8 cellular contexts compared by ENCODE assay signal in the genomic region with DNA sequence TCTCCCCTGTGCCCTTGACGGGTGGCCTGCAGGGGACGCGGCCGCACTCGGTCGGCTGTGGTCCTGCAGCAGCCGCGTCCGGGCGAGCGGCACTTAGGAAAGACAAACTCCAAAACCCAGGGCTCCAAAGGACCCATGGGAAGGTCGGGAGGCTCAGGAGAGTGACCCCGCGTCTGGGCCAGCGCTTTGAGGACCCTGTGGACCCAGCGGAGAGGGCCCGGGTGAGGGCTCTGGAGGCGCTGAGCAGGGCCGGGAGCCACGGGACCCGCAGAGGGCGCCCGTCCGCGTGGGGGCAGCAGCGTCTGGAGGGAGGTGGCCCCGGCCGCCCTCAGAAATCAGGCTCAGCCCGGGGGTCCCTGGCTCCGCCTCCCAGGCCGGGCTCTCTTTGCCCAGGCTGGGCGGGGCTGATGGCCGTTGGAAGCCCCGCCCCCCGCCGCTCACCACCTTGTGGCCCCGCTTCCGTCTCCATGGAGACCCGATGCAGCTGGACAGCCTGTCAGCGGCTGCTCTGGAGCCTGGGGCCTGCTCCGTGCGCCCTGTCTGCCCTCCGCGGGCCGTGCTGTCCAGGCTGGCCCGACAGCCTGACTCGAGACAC. TPM values are rescaled to one million over a fixed set of nuclear protein-coding genes. Genes with fewer than 3 reads are reported as not detected.
A peak's percentile ranks its signal among the peaks of the same experiment; 100 is the strongest.
DNase-seq lines count a peak whose midpoint lies in the region; ATAC-seq and TF ChIP-seq lines count a peak whose summit lies in the region.

No MANE protein-coding gene starts in this region.

- no peak overlapping the region for H3K27ac ChIP-seq in BLaER1
- no peak overlapping the region for H3K27ac ChIP-seq in ascending aorta
- no peak overlapping the region for H3K27ac ChIP-seq in tibial nerve

- peak overlapping the region; percentile 39; the same call in 1 of the 2 replicates for H3K4me2 ChIP-seq in BLaER1

- H4K20me1 ChIP-seq in BLaER1: no peaks in the 10 kb centered on the region

- WGBS in tibial nerve, 2 donors: 22 to 32% methylated on average over 21 to 24 of the region's 47 CpGs

- H3K9ac ChIP-seq in BLaER1: no peak overlapping the region

- TF ChIP-seq POLR2A in tibial nerve (IDR thresholded peaks at IDR 0.05): no peak

- H3K4me3 ChIP-seq in BLaER1 (no peak overlapping the region), HAP-1 (no peak overlapping the region), ascending aorta (peak overlapping the region; percentile 40 to 59), tibial nerve (peak overlapping the region in 3 of 4 donors; percentile 15 to 47 (median 22))

- no peaks in the 10 kb centered on the region for H3K27me3 ChIP-seq in BLaER1
- H3K27me3 ChIP-seq in HAP-1 (ENCODE audit: low read depth): no peaks in the 10 kb centered on the region
- no peaks in the 10 kb centered on the region for H3K27me3 ChIP-seq in ascending aorta
- peaks cover 0 to 12% of the 10 kb centered on the region in 2 donors for H3K27me3 ChIP-seq in tibial nerve

- ATAC-seq in HG02870 (IDR thresholded peaks at IDR 0.05; ENCODE audit: unreplicated experiment) (no peak), HG02884 (IDR thresholded peaks at IDR 0.05; ENCODE audit: unreplicated experiment) (no peak)

- no peak for TF ChIP-seq EP300 in tibial nerve (IDR thresholded peaks at IDR 0.05)

- TF ChIP-seq CTCF in ascending aorta (IDR thresholded peaks at IDR 0.05) (peak in 1 of 3 experiments; percentile 30), tibial nerve (IDR thresholded peaks at IDR 0.05) (peak in 3 of 5 experiments; percentile 16 to 41 (median 18))

- H3K9me3 ChIP-seq in BLaER1 (no peaks in the 10 kb centered on the region), HAP-1 (no peaks in the 10 kb centered on the region), ascending aorta (no peaks in the 10 kb centered on the region), tibial nerve (no peaks in the 10 kb centered on the region)

- intact Hi-C loops in ascending aorta (cut with DNase I): no loop called here

- H3K4me1 ChIP-seq in BLaER1 (peaks cover 5% of the 10 kb centered on the region; the same call in 1 of the 2 replicates), HAP-1 (no peaks in the 10 kb centered on the region), ascending aorta (peaks cover 0 to 9% of the 10 kb centered on the region in 2 donors), tibial nerve (peaks cover 0 to 11% (median 9%) of the 10 kb centered on the region in 4 donors)

- peak; percentile 38 to 87 for DNase-seq in HAP-1 (ENCODE audit: low spot score in 2 of 2)
- DNase-seq in ascending aorta (ENCODE audit: low spot score in 2 of 2): no peak
- DNase-seq in iPS-NIHi7 (ENCODE audit: extremely low spot score): peak; percentile 90
- DNase-seq in tibial nerve (ENCODE audit: low spot score in 2 of 2): no peak
- DNase-seq in COLO829 (ENCODE audit: low spot score): no peak

- in situ Hi-C loops in HAP-1 (cut with MboI; ENCODE audit: low sequenced_read_pairs): loop anchor here (25.0 kb wide), 1 partner anchor 739 kb away; no protein-coding TSS in a partner anchor

- H3K36me3 ChIP-seq in BLaER1 (no peaks in the 10 kb centered on the region), HAP-1 (replicated peaks) (no peaks in the 10 kb centered on the region), ascending aorta (no peaks in the 10 kb centered on the region), tibial nerve (no peaks in the 10 kb centered on the region)

RNA-seq across cellular contexts. Expression of a gene that starts 34.6 kb away (rescaled TPM):
- total RNA-seq in ascending aorta: 1,821 TPM
- total RNA-seq in tibial nerve: 100 to 1,000 TPM; 510 to 893 (median 747) TPM

Comparison
In these comparisons a context has a peak if more than half of its experiments do, and no peak if none do; other contexts are left out.
1. H3K4me3 ChIP-seq: peak in ascending aorta (2 of 2) and tibial nerve (3 of 4); none in BLaER1 (single experiment) and HAP-1 (single experiment).
2. DNase-seq: peak in HAP-1 (2 of 2) and iPS-NIHi7 (single experiment); none in ascending aorta (0 of 2), tibial nerve (0 of 2) and COLO829 (single experiment).